ENCODE assay signal across 23 cellular contexts in the genomic region with DNA sequence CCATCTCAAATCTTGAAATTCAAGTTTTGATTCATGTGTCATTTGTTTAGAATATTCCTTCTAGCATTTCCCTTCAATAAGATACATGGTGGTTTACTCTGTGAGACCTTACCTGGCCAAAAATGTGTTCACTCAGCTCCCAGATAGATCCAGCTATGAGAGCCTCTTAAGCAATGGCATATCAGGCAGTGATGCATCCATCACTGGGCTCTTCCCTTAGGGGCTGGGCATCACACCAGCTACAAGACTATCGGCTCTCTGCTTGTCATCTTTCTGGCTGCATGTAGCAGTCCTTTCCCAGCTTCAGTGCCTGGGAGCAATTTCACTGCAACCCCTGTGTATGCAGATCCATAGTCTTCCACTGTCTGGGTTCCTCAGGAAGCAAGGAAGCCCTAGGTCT. TPM values are rescaled to one million over a fixed set of nuclear protein-coding genes. Genes with fewer than 3 reads are reported as not detected.
A peak's percentile ranks its signal among the peaks of the same experiment; 100 is the strongest.
DNase-seq lines count a peak whose midpoint lies in the region; ATAC-seq lines count a peak whose summit lies in the region.
"Had no signal": no experiment of that assay in that cellular context is flagged by ENCODE, and none has a peak within 500 bp of the region (broad histone marks: within the 10 kb centered on the region; RNA-seq: fewer than 3 reads in every experiment).

No MANE protein-coding gene starts in this region.

- CTCF ChIA-PET in activated CD4-positive, alpha-beta T cell treated with anti-CD3 and anti-CD28 coated beads for 36 hours (lab: Charles Lee) = no interaction called here
- CTCF ChIA-PET in activated CD4-positive, alpha-beta T cell treated with anti-CD3 and anti-CD28 coated beads, Interleukin-2, amount 10 ng/mL, durations not matched to agents 7 days and 5 days (lab: Charles Lee) = no interaction called here

- H3K4me1 Mint-ChIP-seq in activated CD4-positive, alpha-beta T cell treated with anti-CD3 and anti-CD28 coated beads for 36 hours = peaks cover 21% of the 10 kb centered on the region
- peaks cover 4% of the 10 kb centered on the region for H3K4me1 Mint-ChIP-seq in activated CD4-positive, alpha-beta T cell treated with anti-CD3 and anti-CD28 coated beads, Interleukin-2, amount 10 ng/mL, durations not matched to agents 7 days and 5 days
- peaks cover 4 to 12% (median 9%) of the 10 kb centered on the region in 4 donors for H3K4me1 Mint-ChIP-seq in naive thymus-derived CD8-positive, alpha-beta T cell

- ATAC-seq in activated CD4-positive, alpha-beta T cell treated with anti-CD3 and anti-CD28 coated beads for 36 hours = no peak
- ATAC-seq in naive thymus-derived CD8-positive, alpha-beta T cell = no peak
- ATAC-seq in GM18861 (IDR thresholded peaks at IDR 0.05; ENCODE audit: unreplicated experiment) (no peak), GM18502 (IDR thresholded peaks at IDR 0.05; ENCODE audit: poor library complexity, unreplicated experiment) (no peak)
- ATAC-seq: K562 had no signal

- H3K27ac Mint-ChIP-seq in activated CD4-positive, alpha-beta T cell treated with anti-CD3 and anti-CD28 coated beads for 36 hours = peak overlapping the region; percentile 6
- H3K27ac Mint-ChIP-seq in activated CD4-positive, alpha-beta T cell treated with anti-CD3 and anti-CD28 coated beads, Interleukin-2, amount 10 ng/mL, durations not matched to agents 7 days and 5 days = no peak overlapping the region
- peak overlapping the region in 7 of 10 donors; percentile 1 to 63 (median 15) for H3K27ac Mint-ChIP-seq in naive thymus-derived CD8-positive, alpha-beta T cell

- no peaks in the 10 kb centered on the region for H3K27me3 Mint-ChIP-seq in activated CD4-positive, alpha-beta T cell treated with anti-CD3 and anti-CD28 coated beads for 36 hours
- H3K27me3 Mint-ChIP-seq in activated CD4-positive, alpha-beta T cell treated with anti-CD3 and anti-CD28 coated beads, Interleukin-2, amount 10 ng/mL, durations not matched to agents 7 days and 5 days = no peaks in the 10 kb centered on the region
- no peaks in the 10 kb centered on the region for H3K27me3 Mint-ChIP-seq in naive thymus-derived CD8-positive, alpha-beta T cell

- H3K4me3 Mint-ChIP-seq in activated CD4-positive, alpha-beta T cell treated with anti-CD3 and anti-CD28 coated beads for 36 hours = no peak overlapping the region
- no peak overlapping the region for H3K4me3 Mint-ChIP-seq in activated CD4-positive, alpha-beta T cell treated with anti-CD3 and anti-CD28 coated beads, Interleukin-2, amount 10 ng/mL, durations not matched to agents 7 days and 5 days
- H3K4me3 Mint-ChIP-seq in naive thymus-derived CD8-positive, alpha-beta T cell = no peak overlapping the region

- DNase-seq in activated CD4-positive, alpha-beta T cell treated with anti-CD3 and anti-CD28 coated beads for 36 hours = no peak
- DNase-seq in activated CD4-positive, alpha-beta T cell treated with anti-CD3 and anti-CD28 coated beads, Interleukin-2, amount 10 ng/mL, durations not matched to agents 7 days and 5 days = no peak
- DNase-seq in EL = peak; percentile 8
- DNase-seq in amniotic epithelial cell (ENCODE audit: low read depth) = peak; percentile 23
- no peak for DNase-seq in naive thymus-derived CD8-positive, alpha-beta T cell
- DNase-seq in effector CD8-positive, alpha-beta T cell (lab: John Stamatoyannopoulos, UW) = no peak
- DNase-seq: 8988T; activated CD4-positive, alpha-beta T cell treated with anti-CD3 and anti-CD28 coated beads, Interleukin-2, amount 50 U/mL, for 48 hours; Calu3; cerebellar nuclear complex; erythroblast; H7; MM.1S; NCI-H146; NCI-H524 treated with DMSO at 0.1 percent for 48 hours; spleen; stimulated activated CD4-positive, alpha-beta T cell treated with anti-CD3 and anti-CD28 coated beads, Interleukin-4, amount 100 ng/mL, for 1 hour; stimulated activated naive CD4-positive, alpha-beta T cell; thyroid gland; WERI-Rb-1 had no signal

- POLR2A ChIA-PET in activated CD4-positive, alpha-beta T cell treated with anti-CD3 and anti-CD28 coated beads for 36 hours (lab: Charles Lee) = no interaction called here
- POLR2A ChIA-PET in activated CD4-positive, alpha-beta T cell treated with anti-CD3 and anti-CD28 coated beads, Interleukin-2, amount 10 ng/mL, durations not matched to agents 7 days and 5 days (lab: Charles Lee) = no interaction called here
- POLR2A ChIA-PET in naive thymus-derived CD8-positive, alpha-beta T cell (lab: Charles Lee) = no interaction called here

- peaks cover 46% of the 10 kb centered on the region for H3K36me3 Mint-ChIP-seq in activated CD4-positive, alpha-beta T cell treated with anti-CD3 and anti-CD28 coated beads for 36 hours (ENCODE audit: low read depth)
- H3K36me3 Mint-ChIP-seq in activated CD4-positive, alpha-beta T cell treated with anti-CD3 and anti-CD28 coated beads, Interleukin-2, amount 10 ng/mL, durations not matched to agents 7 days and 5 days (ENCODE audit: low read depth) = peaks cover 37% of the 10 kb centered on the region
- H3K36me3 Mint-ChIP-seq in naive thymus-derived CD8-positive, alpha-beta T cell = peaks cover 5 to 83% (median 28%) of the 10 kb centered on the region in 3 donors

- no peaks in the 10 kb centered on the region for H3K9me3 Mint-ChIP-seq in activated CD4-positive, alpha-beta T cell treated with anti-CD3 and anti-CD28 coated beads for 36 hours (ENCODE audit: low read depth)
- H3K9me3 Mint-ChIP-seq in activated CD4-positive, alpha-beta T cell treated with anti-CD3 and anti-CD28 coated beads, Interleukin-2, amount 10 ng/mL, durations not matched to agents 7 days and 5 days = no peaks in the 10 kb centered on the region
- H3K9me3 Mint-ChIP-seq in naive thymus-derived CD8-positive, alpha-beta T cell = peaks cover 0 to 5% (median 0%) of the 10 kb centered on the region in 9 donors

- intact Hi-C loops in activated CD4-positive, alpha-beta T cell treated with anti-CD3 and anti-CD28 coated beads for 36 hours (cut with DNase I, micrococcal nuclease) = no loop called here

RNA-seq across cellular contexts. Expression of a gene that starts 40.6 kb away (rescaled TPM):
- 10 to 100 TPM; 43.5 to 53.0 TPM for total RNA-seq in activated CD4-positive, alpha-beta T cell treated with anti-CD3 and anti-CD28 coated beads for 36 hours
- total RNA-seq in activated CD4-positive, alpha-beta T cell treated with anti-CD3 and anti-CD28 coated beads, Interleukin-2, amount 10 ng/mL, durations not matched to agents 7 days and 5 days = 10 to 100 TPM; 44.1 to 49.7 TPM
- 10 to 100 TPM; 73.9 to 74.0 TPM for total RNA-seq in naive thymus-derived CD8-positive, alpha-beta T cell
- 10 to 100 TPM; 48.0 to 64.3 (median 50.3) TPM for polyA plus RNA-seq in naive thymus-derived CD8-positive, alpha-beta T cell

Comparison
In these comparisons a context has a peak if more than half of its experiments do, and no peak if none do; other contexts are left out.
1. DNase-seq: peak in EL (single experiment) and amniotic epithelial cell (single experiment); none in activated CD4-positive, alpha-beta T cell treated with anti-CD3 and anti-CD28 coated beads for 36 hours (single experiment), activated CD4-positive, alpha-beta T cell treated with anti-CD3 and anti-CD28 coated beads, Interleukin-2, amount 10 ng/mL, durations not matched to agents 7 days and 5 days (single experiment), naive thymus-derived CD8-positive, alpha-beta T cell (0 of 10) and effector CD8-positive, alpha-beta T cell (single experiment).